8 cellular contexts compared by ENCODE assay signal in genomic region chr2:229713371-229714079, GRCh38. TPM values are rescaled to one million over a fixed set of nuclear protein-coding genes. Genes with fewer than 3 reads are reported as not detected.
DNase-seq lines count a peak whose midpoint lies in the region; ATAC-seq and TF ChIP-seq lines count a peak whose summit lies in the region.

No MANE protein-coding gene starts in this region.

- H3K36me3 Mint-ChIP-seq in immature natural killer cell, result no peaks in the 10 kb centered on the region
- H3K36me3 Mint-ChIP-seq in stimulated activated effector memory CD8-positive, alpha-beta T cell treated with anti-CD3 and anti-CD28 coated beads, Interleukin-12 subunit alpha, Interleukin-12 subunit beta, amount 100 ng/mL, for 72 hours, result no peaks in the 10 kb centered on the region

- H3K9me3 Mint-ChIP-seq in immature natural killer cell, result no peaks in the 10 kb centered on the region
- H3K9me3 Mint-ChIP-seq in stimulated activated effector memory CD8-positive, alpha-beta T cell treated with anti-CD3 and anti-CD28 coated beads, Interleukin-12 subunit alpha, Interleukin-12 subunit beta, amount 100 ng/mL, for 72 hours, result no peaks in the 10 kb centered on the region

- TF ChIP-seq CTCF in astrocyte of the spinal cord (IDR thresholded peaks at IDR 0.05; ENCODE audit: low read depth, low read length), result peak; percentile 6

- H3K4me3 ChIP-seq in astrocyte of the spinal cord (ENCODE audit: low read depth, low read length), result peak overlapping the region; percentile 51

- in situ Hi-C loops in astrocyte of the spinal cord (cut with HindIII; ENCODE audit: low sequenced_read_pairs), result no loop called here

- DNase-seq in AG20443 (ENCODE audit: low spot score) (peak; percentile 29), NCI-H1930 (lab: John Stamatoyannopoulos, UW) (peak; percentile 43 to 58), astrocyte of the spinal cord (ENCODE audit: low read depth, low spot score) (peak; percentile 58), immature natural killer cell (no peak), NCI-H1694 treated with DMSO at 0.1 percent for 48 hours (lab: John Stamatoyannopoulos, UW) (no peak)
- peak in 1 of 2 donors; percentile 50 for DNase-seq in stimulated activated effector memory CD8-positive, alpha-beta T cell treated with anti-CD3 and anti-CD28 coated beads, Interleukin-12 subunit alpha, Interleukin-12 subunit beta, amount 100 ng/mL, for 72 hours (ENCODE audit: low spot score in 2 of 2)

- no peak overlapping the region for H3K27ac Mint-ChIP-seq in immature natural killer cell
- H3K27ac Mint-ChIP-seq in stimulated activated effector memory CD8-positive, alpha-beta T cell treated with anti-CD3 and anti-CD28 coated beads, Interleukin-12 subunit alpha, Interleukin-12 subunit beta, amount 100 ng/mL, for 72 hours, result no peak overlapping the region

- ATAC-seq in GM19025 (IDR thresholded peaks at IDR 0.05; ENCODE audit: low read depth, unreplicated experiment) (peak; percentile 19), GM21367 (IDR thresholded peaks at IDR 0.05; ENCODE audit: unreplicated experiment) (no peak)
- ATAC-seq in stimulated activated effector memory CD8-positive, alpha-beta T cell treated with anti-CD3 and anti-CD28 coated beads, Interleukin-12 subunit alpha, Interleukin-12 subunit beta, amount 100 ng/mL, for 72 hours, result peak; percentile 52

- peak overlapping the region in 3 of 5 donors; percentile 30 to 67 (median 48) for H3K4me3 Mint-ChIP-seq in immature natural killer cell
- peak overlapping the region; percentile 37 for H3K4me3 Mint-ChIP-seq in stimulated activated effector memory CD8-positive, alpha-beta T cell treated with anti-CD3 and anti-CD28 coated beads, Interleukin-12 subunit alpha, Interleukin-12 subunit beta, amount 100 ng/mL, for 72 hours

- H3K4me1 Mint-ChIP-seq in immature natural killer cell, result peaks cover 10 to 22% of the 10 kb centered on the region in 2 donors
- peaks cover 12% of the 10 kb centered on the region for H3K4me1 Mint-ChIP-seq in stimulated activated effector memory CD8-positive, alpha-beta T cell treated with anti-CD3 and anti-CD28 coated beads, Interleukin-12 subunit alpha, Interleukin-12 subunit beta, amount 100 ng/mL, for 72 hours

- H3K27me3 Mint-ChIP-seq in immature natural killer cell (ENCODE audit: low read depth in 3 of 3), result peaks cover 17 to 54% (median 25%) of the 10 kb centered on the region in 3 donors

RNA-seq across cellular contexts. Expression of gene DNER, which starts 0.8 kb away (rescaled TPM):
- polyA plus RNA-seq in immature natural killer cell, result not detected

Comparison
In these comparisons a context has a peak if more than half of its experiments do, and no peak if none do; other contexts are left out.
1. DNase-seq: peak in AG20443 (single experiment), NCI-H1930 (2 of 2) and astrocyte of the spinal cord (single experiment); none in immature natural killer cell (0 of 3) and NCI-H1694 treated with DMSO at 0.1 percent for 48 hours (single experiment).